Comparison of ENCODE assay signal across 9 cellular contexts in the genomic region with DNA sequence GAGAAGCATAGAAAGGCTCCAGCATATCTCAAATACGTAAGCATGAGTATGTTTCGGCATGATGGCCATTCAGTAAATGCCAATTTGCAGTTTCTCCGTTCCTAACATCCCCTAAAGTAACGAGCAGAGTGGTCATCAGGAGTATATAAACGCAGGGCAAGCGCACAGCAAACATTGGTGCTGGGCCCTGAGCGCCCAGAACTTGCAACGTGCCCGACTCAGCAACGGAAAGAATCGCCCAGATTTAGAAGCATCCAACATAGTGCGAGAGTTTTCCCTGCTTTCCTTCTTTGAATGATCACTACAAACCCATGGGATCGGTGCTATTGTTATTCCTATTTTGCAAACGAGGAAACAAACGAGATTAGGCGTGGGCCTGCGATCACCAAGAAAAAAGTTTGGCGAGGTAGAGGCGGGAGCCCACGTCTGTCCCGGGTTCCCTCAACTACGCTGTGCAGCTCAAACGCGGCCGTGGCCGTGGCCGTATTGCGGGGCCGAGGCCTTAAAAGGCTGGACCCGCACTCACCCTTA.
DNase-seq lines count a peak whose midpoint lies in the region; ATAC-seq, FAIRE-seq and TF ChIP-seq lines count a peak whose summit lies in the region.
"Had no signal": no experiment of that assay in that cellular context is flagged by ENCODE, and none has a peak within 500 bp of the region (broad histone marks: within the 10 kb centered on the region; RNA-seq: fewer than 3 reads in every experiment).

No MANE protein-coding gene starts in this region.

- no peaks in the 10 kb centered on the region for H3K4me1 ChIP-seq in parathyroid adenoma

- no peak for FAIRE-seq in HTR-8/SVneo (lab: Jason Lieb, UNC)
- FAIRE-seq: TTC549 had no signal

- H3K79me2 ChIP-seq in parathyroid adenoma, result peaks cover 7% of the 10 kb centered on the region

- no peaks in the 10 kb centered on the region for H3K9me3 ChIP-seq in parathyroid adenoma (ENCODE audit: control insufficient read depth, low read length)

- H3K36me3 ChIP-seq in parathyroid adenoma (ENCODE audit: control insufficient read depth, insufficient read depth, low read length), result no peaks in the 10 kb centered on the region

- TF ChIP-seq CTCF in HFF-Myc (IDR thresholded peaks at IDR 0.05; ENCODE audit: low read depth, low read length, missing control alignments) (no peak), fibroblast of pulmonary artery (IDR thresholded peaks at IDR 0.05; ENCODE audit: low read length, missing control alignments) (no peak), parathyroid adenoma (IDR thresholded peaks at IDR 0.05) (no peak)

- H3K4me3 ChIP-seq in HFF-Myc (replicated peaks; ENCODE audit: low read depth, low read length) (peak overlapping the region; percentile 100), fibroblast of pulmonary artery (replicated peaks; ENCODE audit: low read depth, low read length) (peak overlapping the region; percentile 96), parathyroid adenoma (ENCODE audit: low read depth, low read length) (peak overlapping the region; percentile 97)

- H3K4me3 Mint-ChIP-seq in T-helper 1 cell treated with Interleukin-12 subunit alpha and Interleukin-12 subunit beta and Interleukin-4 antibody, amounts not matched to agents 30 μg/mL and 1 μg/mL, for 36 hours, result peak overlapping the region; percentile 99

- H3K4me2 ChIP-seq in parathyroid adenoma (ENCODE audit: low read length), result peak overlapping the region; percentile 65

- H3K4me1 Mint-ChIP-seq in T-helper 1 cell treated with Interleukin-12 subunit alpha and Interleukin-12 subunit beta and Interleukin-4 antibody, amounts not matched to agents 30 μg/mL and 1 μg/mL, for 36 hours (ENCODE audit: low read depth), result peaks cover 21% of the 10 kb centered on the region

- peak overlapping the region; percentile 84 for H3K9ac ChIP-seq in parathyroid adenoma

- H3K27ac Mint-ChIP-seq in T-helper 1 cell treated with Interleukin-12 subunit alpha and Interleukin-12 subunit beta and Interleukin-4 antibody, amounts not matched to agents 30 μg/mL and 1 μg/mL, for 36 hours, result peak overlapping the region; percentile 100

- ATAC-seq in HG03139 (IDR thresholded peaks at IDR 0.05; ENCODE audit: unreplicated experiment), result no peak
- no peak for ATAC-seq in GM18861 (IDR thresholded peaks at IDR 0.05; ENCODE audit: unreplicated experiment)

- H3K27me3 Mint-ChIP-seq in T-helper 1 cell treated with Interleukin-12 subunit alpha and Interleukin-12 subunit beta and Interleukin-4 antibody, amounts not matched to agents 30 μg/mL and 1 μg/mL, for 36 hours (ENCODE audit: low read depth), result no peaks in the 10 kb centered on the region

- DNase-seq in HFF-Myc (ENCODE audit: extremely low read depth, low read depth) (no peak), fibroblast of pulmonary artery (ENCODE audit: low read depth) (no peak), kidney glomerular epithelial cell (lab: John Stamatoyannopoulos, UW) (no peak), HTR-8/SVneo (ENCODE audit: insufficient read length, low spot score) (no peak)

- peak overlapping the region; percentile 90 for H2AFZ ChIP-seq in parathyroid adenoma

- H3K36me3 Mint-ChIP-seq in T-helper 1 cell treated with Interleukin-12 subunit alpha and Interleukin-12 subunit beta and Interleukin-4 antibody, amounts not matched to agents 30 μg/mL and 1 μg/mL, for 36 hours (ENCODE audit: low read depth), result peaks cover 42% of the 10 kb centered on the region

- no peaks in the 10 kb centered on the region for H3K27me3 ChIP-seq in parathyroid adenoma (ENCODE audit: control insufficient read depth, insufficient read depth, low read length)

- no peaks in the 10 kb centered on the region for H3K9me3 Mint-ChIP-seq in T-helper 1 cell treated with Interleukin-12 subunit alpha and Interleukin-12 subunit beta and Interleukin-4 antibody, amounts not matched to agents 30 μg/mL and 1 μg/mL, for 36 hours

- H3K27ac ChIP-seq in parathyroid adenoma, result peak overlapping the region; percentile 94
